ENCODE assay signal across 8 cellular contexts in the genomic region with DNA sequence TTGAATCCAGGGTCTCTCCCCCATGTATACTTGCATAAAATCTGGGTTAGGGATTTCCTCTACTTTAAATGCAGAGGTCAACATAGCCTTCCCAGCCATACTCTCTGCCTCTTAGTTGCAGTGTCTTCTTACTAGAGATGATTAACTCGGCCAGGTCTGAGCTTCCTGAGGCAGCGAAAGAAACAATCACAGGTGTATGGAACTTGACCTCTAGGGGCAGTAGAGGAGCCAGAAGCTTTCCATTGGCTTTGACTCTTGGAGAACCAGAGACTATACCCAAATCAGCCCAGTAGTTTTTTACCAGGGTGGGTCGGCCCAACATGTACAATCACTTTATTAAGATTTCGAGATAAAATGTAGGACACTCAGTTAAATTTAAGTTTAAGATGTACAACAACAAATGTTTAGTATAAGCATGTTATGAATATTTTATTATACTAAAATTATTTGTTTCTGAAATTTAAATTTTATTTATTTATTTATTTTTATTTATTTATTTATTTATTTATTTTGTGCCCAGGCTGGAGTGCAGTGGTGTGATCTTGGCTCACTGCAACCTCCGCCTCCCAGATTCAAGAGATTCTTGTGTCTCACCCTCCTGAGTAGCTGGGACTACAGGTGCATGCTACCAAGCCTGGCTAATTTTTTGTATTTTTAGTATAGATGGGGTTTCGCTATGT. TPM values are rescaled to one million over a fixed set of nuclear protein-coding genes. Genes with fewer than 3 reads are reported as not detected.
DNase-seq lines count a peak whose midpoint lies in the region; ATAC-seq and TF ChIP-seq lines count a peak whose summit lies in the region.

No MANE protein-coding gene starts in this region.

- H3K36me3 Mint-ChIP-seq in CD4-positive, alpha-beta T cell (ENCODE audit: low read depth), result no peaks in the 10 kb centered on the region

- H3K4me3 ChIP-seq in choroid plexus epithelial cell (ENCODE audit: low read depth, low read length), result no peak overlapping the region

- H3K27me3 Mint-ChIP-seq in CD4-positive, alpha-beta T cell, result peaks cover 35% of the 10 kb centered on the region

- H3K27me3 ChIP-seq in CD4-positive, alpha-beta T cell (ENCODE audit: control insufficient read depth, insufficient read depth, low read length), result no peaks in the 10 kb centered on the region

- H3K4me1 Mint-ChIP-seq in CD4-positive, alpha-beta T cell (ENCODE audit: low read depth), result no peaks in the 10 kb centered on the region

- CTCF ChIA-PET in CD4-positive, alpha-beta T cell (lab: Charles Lee), result no interaction called here

- DNase-seq in CD4-positive, alpha-beta T cell, result no peak
- DNase-seq in HPDE6-E6E7 (ENCODE audit: extremely low spot score) (peak; percentile 13), choroid plexus epithelial cell (ENCODE audit: low read depth) (no peak), activated T-cell treated with anti-CD3 and anti-CD28 coated beads for 4 hours (no peak), GM03348 (ENCODE audit: low spot score) (no peak), posterior vena cava (ENCODE audit: low spot score) (no peak), NCI-H1048 (lab: John Stamatoyannopoulos, UW) (no peak)

- H3K4me3 Mint-ChIP-seq in CD4-positive, alpha-beta T cell, result no peak overlapping the region

- H3K9me3 Mint-ChIP-seq in CD4-positive, alpha-beta T cell, result no peaks in the 10 kb centered on the region

- ATAC-seq in CD4-positive, alpha-beta T cell (ENCODE audit: poor library complexity), result no peak
- peak; percentile 63 for ATAC-seq in GM18870 (IDR thresholded peaks at IDR 0.05; ENCODE audit: unreplicated experiment)

- POLR2A ChIA-PET in CD4-positive, alpha-beta T cell (lab: Charles Lee), result no interaction called here

- no peaks in the 10 kb centered on the region for H3K9me3 ChIP-seq in CD4-positive, alpha-beta T cell (ENCODE audit: control insufficient read depth, low read length)

- intact Hi-C loops in CD4-positive, alpha-beta T cell (cut with DNase I, micrococcal nuclease), result no loop called here
- intact Hi-C loops in posterior vena cava (cut with DNase I), result no loop called here

- no peak overlapping the region for H3K27ac ChIP-seq in CD4-positive, alpha-beta T cell (ENCODE audit: low read depth, low read length)

- TF ChIP-seq CTCF in CD4-positive, alpha-beta T cell (IDR thresholded peaks at IDR 0.05), result peak; percentile 19
- peak; percentile 17 for TF ChIP-seq CTCF in choroid plexus epithelial cell (conservative IDR thresholded peaks at IDR 0.05; ENCODE audit: low read depth, low read length)

- no peak overlapping the region for H3K27ac Mint-ChIP-seq in CD4-positive, alpha-beta T cell

RNA-seq across cellular contexts. Expression of gene DMRT3, which starts 48.0 kb away (rescaled TPM):
- total RNA-seq in CD4-positive, alpha-beta T cell, result not detected
- total RNA-seq in posterior vena cava, result not detected
